ENCODE assay signal across 19 cellular contexts in genomic region chr3:57949344-57949743, GRCh38. TPM values are rescaled to one million over a fixed set of nuclear protein-coding genes. Genes with fewer than 3 reads are reported as not detected.
DNase-seq lines count a peak whose midpoint lies in the region; ATAC-seq and TF ChIP-seq lines count a peak whose summit lies in the region.
"Had no signal": no experiment of that assay in that cellular context is flagged by ENCODE, and none has a peak within 500 bp of the region (broad histone marks: within the 10 kb centered on the region; RNA-seq: fewer than 3 reads in every experiment).

No MANE protein-coding gene starts in this region.

- no peaks in the 10 kb centered on the region for H3K9me3 Mint-ChIP-seq in neural progenitor cell
- H3K9me3 Mint-ChIP-seq: immature natural killer cell had no signal

- peaks cover 3% of the 10 kb centered on the region for H3K27me3 Mint-ChIP-seq in neural progenitor cell (ENCODE audit: insufficient read depth, low read depth)

- intact Hi-C loops in dorsolateral prefrontal cortex (cut with DNase I): no loop called here

- peaks cover 28% of the 10 kb centered on the region for H3F3A ChIP-seq in SK-N-SH (replicated peaks; ENCODE audit: insufficient read depth)
- H3F3A ChIP-seq in neural progenitor cell (ENCODE audit: low read depth): peaks cover 10% of the 10 kb centered on the region

- H3K36me3 ChIP-seq in SK-N-SH (replicated peaks in 1 of 2; ENCODE audit: control insufficient read depth in 1 of 2, insufficient read depth in 2 of 2, low read length in 1 of 2): no peaks in the 10 kb centered on the region
- no peaks in the 10 kb centered on the region for H3K36me3 ChIP-seq in neural progenitor cell
- H3K36me3 ChIP-seq in tibial nerve: no peaks in the 10 kb centered on the region
- H3K36me3 ChIP-seq: colonic mucosa, neutrophil had no signal

- H3K27ac ChIP-seq in SK-N-SH (ENCODE audit: low read depth in 2 of 2, low read length in 1 of 2): no peak overlapping the region
- peak overlapping the region in 35 of 59 donors; percentile 48 to 94 (median 85) for H3K27ac ChIP-seq in dorsolateral prefrontal cortex
- no peak overlapping the region for H3K27ac ChIP-seq in neural progenitor cell
- peak overlapping the region in 3 of 4 donors; percentile 38 to 91 (median 87) for H3K27ac ChIP-seq in tibial nerve
- H3K27ac ChIP-seq: 22Rv1, colonic mucosa, neutrophil had no signal

- POLR2A ChIA-PET in SK-N-SH (lab: Yijun Ruan, JAX): no interaction called here

- TF ChIP-seq RAD21 in SK-N-SH (IDR thresholded peaks at IDR 0.05; ENCODE audit: low read length): no peak

- peak overlapping the region; percentile 90 for H3K27ac Mint-ChIP-seq in neural progenitor cell
- H3K27ac Mint-ChIP-seq: immature natural killer cell had no signal

- no peak for DNase-seq in SK-N-SH
- DNase-seq in dorsolateral prefrontal cortex: peak in 2 of 10 donors; percentile 2 to 11
- DNase-seq in neural progenitor cell (ENCODE audit: low spot score): no peak
- DNase-seq in tibial nerve (ENCODE audit: low spot score in 2 of 2): no peak
- no peak for DNase-seq in activated CD8-positive, alpha-beta memory T cell treated with anti-CD3 and anti-CD28 coated beads, Interleukin-2, amount 50 U/mL, for 48 hours
- no peak for DNase-seq in anterior cingulate cortex (lab: John Stamatoyannopoulos, UW)
- DNase-seq: activated CD4-positive, alpha-beta T cell treated with anti-CD3 and anti-CD28 coated beads, Interleukin-2, amount 50 U/mL, for 1 hour; colonic mucosa; immature natural killer cell; Karpas-422; mesendoderm; NCI-H1105 treated with DMSO at 0.1 percent for 48 hours; OCI-M1; stimulated activated CD4-positive, alpha-beta T cell treated with anti-CD3 and anti-CD28 coated beads, Interleukin-2, amount 100 ng/mL, for 24 hours had no signal

- peaks cover 55% of the 10 kb centered on the region for H3K4me1 Mint-ChIP-seq in neural progenitor cell

- H3K9me2 ChIP-seq in SK-N-SH: no peaks in the 10 kb centered on the region

- H3K36me3 Mint-ChIP-seq in neural progenitor cell: no peaks in the 10 kb centered on the region
- H3K36me3 Mint-ChIP-seq: immature natural killer cell had no signal

- H3K9ac ChIP-seq in SK-N-SH (no peak overlapping the region), neural progenitor cell (no peak overlapping the region)

- no peaks in the 10 kb centered on the region for H3K79me2 ChIP-seq in SK-N-SH (ENCODE audit: insufficient read depth)
- H3K79me2 ChIP-seq in neural progenitor cell (ENCODE audit: low read depth): no peaks in the 10 kb centered on the region

- WGBS in SK-N-SH (ENCODE audit: low lambda C conversion rate): 93% methylated on average over 5 of the region's 5 CpGs
- 91 to 93% methylated on average over 5 of the region's 5 CpGs for WGBS in tibial nerve, 2 donors

- H4K20me1 ChIP-seq in SK-N-SH (ENCODE audit: insufficient read depth): no peaks in the 10 kb centered on the region
- H4K20me1 ChIP-seq in neural progenitor cell (ENCODE audit: low read depth): no peaks in the 10 kb centered on the region

- CTCF ChIA-PET in SK-N-SH (lab: Yijun Ruan, JAX): interaction anchor here (0.6 kb wide), 1 partner anchor 229 kb away, joined by 4 read pairs; no protein-coding TSS in a partner anchor

- peak overlapping the region; percentile 42; the same call in 1 of the 2 replicates for H3K4me2 ChIP-seq in SK-N-SH
- H3K4me2 ChIP-seq in neural progenitor cell: no peak overlapping the region

- H3K27me3 ChIP-seq in SK-N-SH (ENCODE audit: insufficient read depth) (no peaks in the 10 kb centered on the region), dorsolateral prefrontal cortex (no peaks in the 10 kb centered on the region), neural progenitor cell (no peaks in the 10 kb centered on the region), tibial nerve (no peaks in the 10 kb centered on the region)
- H3K27me3 ChIP-seq: colonic mucosa, neutrophil had no signal

- no peak overlapping the region for H3K4me3 Mint-ChIP-seq in neural progenitor cell
- H3K4me3 Mint-ChIP-seq: immature natural killer cell had no signal

- TF ChIP-seq CTCF in SK-N-SH (IDR thresholded peaks at IDR 0.05) (no peak), dorsolateral prefrontal cortex (IDR thresholded peaks at IDR 0.05 in 54 of 56, conservative IDR thresholded peaks at IDR 0.05 in 2 of 56; ENCODE audit: low read depth in 1 of 56, partially characterized antibody in 56 of 56) (no peak), neural progenitor cell (IDR thresholded peaks at IDR 0.05) (no peak), tibial nerve (IDR thresholded peaks at IDR 0.05) (no peak)

- no peak for TF ChIP-seq POLR2A in tibial nerve (IDR thresholded peaks at IDR 0.05)

- H2AFZ ChIP-seq in SK-N-SH (ENCODE audit: low read depth) (peak overlapping the region; percentile 44; the same call in 1 of the 2 replicates), neural progenitor cell (replicated peaks) (no peak overlapping the region)

- ATAC-seq in SK-N-SH treated with all-trans-retinoic acid at 6 μM for 48 hours (no peak), GM21390 (IDR thresholded peaks at IDR 0.05; ENCODE audit: unreplicated experiment) (no peak)

- H3K4me1 ChIP-seq in SK-N-SH (ENCODE audit: control insufficient read depth in 1 of 2, insufficient read depth in 2 of 2, low read depth in 1 of 2, low read length in 1 of 2) (peaks cover 13 to 21% of the 10 kb centered on the region in 2 experiments; a peak in 3 of 4 replicates), neural progenitor cell (peaks cover 21% of the 10 kb centered on the region), tibial nerve (peaks cover 0 to 67% (median 30%) of the 10 kb centered on the region in 4 donors)

- H3K4me3 ChIP-seq in SK-N-SH (ENCODE audit: low read depth in 2 of 2, low read length in 1 of 2) (no peak overlapping the region), dorsolateral prefrontal cortex (peak overlapping the region in 2 of 59 donors; percentile 34 to 54), neural progenitor cell (no peak overlapping the region), tibial nerve (no peak overlapping the region)
- H3K4me3 ChIP-seq: colonic mucosa, GM12878 had no signal

- TF ChIP-seq EP300 in SK-N-SH (IDR thresholded peaks at IDR 0.05; ENCODE audit: borderline replicate concordance in 1 of 2, low read depth in 1 of 2, low read length in 1 of 2) (no peak), tibial nerve (IDR thresholded peaks at IDR 0.05) (no peak)

- H3K9me3 ChIP-seq in SK-N-SH: no peaks in the 10 kb centered on the region
- no peaks in the 10 kb centered on the region for H3K9me3 ChIP-seq in neural progenitor cell (ENCODE audit: low read depth)
- no peaks in the 10 kb centered on the region for H3K9me3 ChIP-seq in tibial nerve
- H3K9me3 ChIP-seq: colonic mucosa, neutrophil had no signal

TF ChIP-seq in SK-N-SH, 30 proteins besides CTCF, POLR2A, EP300 and RAD21 (continues in another document):
- no peak for TF ChIP-seq REST (IDR thresholded peaks at IDR 0.05; ENCODE audit: low read depth, low read length)

TF ChIP-seq in SK-N-SH treated with all-trans-retinoic acid at 6 μM for 48 hours, 23 proteins besides CTCF, POLR2A, EP300 and RAD21 (continues in another document):
- TF ChIP-seq ESRRG (CRISPR knock-in tag; IDR thresholded peaks at IDR 0.05) (no peak), GLIS3 (CRISPR knock-in tag; IDR thresholded peaks at IDR 0.05) (no peak), ZNF565 (CRISPR knock-in tag; conservative IDR thresholded peaks at IDR 0.05; ENCODE audit: low read depth) (no peak), CSRNP3 (CRISPR knock-in tag; IDR thresholded peaks at IDR 0.05) (no peak), TSHZ2 (CRISPR knock-in tag; IDR thresholded peaks at IDR 0.05) (no peak), CSDC2 (CRISPR knock-in tag; IDR thresholded peaks at IDR 0.05) (no peak), PPARA (CRISPR knock-in tag; IDR thresholded peaks at IDR 0.05; ENCODE audit: borderline replicate concordance) (no peak), RARB (CRISPR knock-in tag; IDR thresholded peaks at IDR 0.05) (no peak), ZNF70 (CRISPR knock-in tag; IDR thresholded peaks at IDR 0.05) (no peak)

RNA-seq across cellular contexts. Expression of gene FLNB, which starts 58.9 kb away (rescaled TPM):
- 115 and 127 TPM in 2 replicates for polyA plus RNA-seq in SK-N-SH (2012; rRNA removed)
- 44.1 and 52.4 TPM in 2 replicates for polyA plus RNA-seq in SK-N-SH (2012; cell fraction: cytosol; rRNA removed)
- 397 and 536 TPM in 2 replicates for polyA plus RNA-seq in SK-N-SH (2012; cell fraction: nucleus; rRNA removed)
- total RNA-seq in dorsolateral prefrontal cortex (10 to 100 TPM; 29.4 to 98.8 (median 48.0) TPM), neural progenitor cell (ENCODE audit: low replicate concordance) (32.0 and 54.9 TPM in 2 replicates), tibial nerve (100 to 1,000 TPM; 265 to 345 (median 277) TPM)

Comparison
In these comparisons a context has a peak if more than half of its experiments do, and no peak if none do; other contexts are left out.
1. H3K27ac ChIP-seq: peak in dorsolateral prefrontal cortex (35 of 59) and tibial nerve (3 of 4); none in SK-N-SH (0 of 2) and neural progenitor cell (single experiment).